Comparison of ENCODE assay signal across 1 cellular context in genomic region chr1:225940385-225941151, GRCh38.
TF ChIP-seq lines count a peak whose summit lies in the region.

No MANE protein-coding gene starts in this region.

TF ChIP-seq in SK-N-SH, 30 proteins besides CTCF, POLR2A, EP300 and RAD21 (continued from another document):
- TF ChIP-seq, protein P1, sequence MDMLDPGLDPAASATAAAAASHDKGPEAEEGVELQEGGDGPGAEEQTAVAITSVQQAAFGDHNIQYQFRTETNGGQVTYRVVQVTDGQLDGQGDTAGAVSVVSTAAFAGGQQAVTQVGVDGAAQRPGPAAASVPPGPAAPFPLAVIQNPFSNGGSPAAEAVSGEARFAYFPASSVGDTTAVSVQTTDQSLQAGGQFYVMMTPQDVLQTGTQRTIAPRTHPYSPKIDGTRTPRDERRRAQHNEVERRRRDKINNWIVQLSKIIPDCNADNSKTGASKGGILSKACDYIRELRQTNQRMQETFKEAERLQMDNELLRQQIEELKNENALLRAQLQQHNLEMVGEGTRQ (IDR thresholded peaks at IDR 0.05; ENCODE audit: borderline replicate concordance, low read depth, low read length) = no peak
- TF ChIP-seq GABPA (IDR thresholded peaks at IDR 0.05; ENCODE audit: low read depth) (no peak), RXRA (IDR thresholded peaks at IDR 0.05; ENCODE audit: borderline replicate concordance, low read depth) (no peak)
- TF ChIP-seq, protein P2, sequence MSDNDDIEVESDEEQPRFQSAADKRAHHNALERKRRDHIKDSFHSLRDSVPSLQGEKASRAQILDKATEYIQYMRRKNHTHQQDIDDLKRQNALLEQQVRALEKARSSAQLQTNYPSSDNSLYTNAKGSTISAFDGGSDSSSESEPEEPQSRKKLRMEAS (IDR thresholded peaks at IDR 0.05; ENCODE audit: low read depth) = no peak
